In the genomic region with DNA sequence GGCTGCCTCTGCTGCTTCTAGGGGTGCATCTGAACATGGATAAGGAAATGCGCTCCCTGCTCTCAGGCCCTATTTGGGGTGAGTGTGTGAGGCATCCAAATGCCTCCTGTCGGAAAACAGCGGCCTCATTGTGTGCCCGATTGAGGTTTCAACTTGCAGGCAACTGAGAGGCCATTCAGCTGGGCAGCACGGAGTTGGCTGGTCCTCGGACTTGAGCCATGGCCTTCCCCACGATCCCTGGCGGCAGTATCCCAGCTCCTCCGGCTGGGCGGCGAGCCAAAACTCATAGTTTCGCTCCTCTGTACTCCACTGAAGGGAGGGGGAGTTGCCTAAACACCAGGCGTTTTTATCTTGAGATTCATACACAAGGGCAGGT, we compare ENCODE assay signal across 9 cellular contexts.
DNase-seq lines count a peak whose midpoint lies in the region; ATAC-seq and TF ChIP-seq lines count a peak whose summit lies in the region.
"Had no signal": no experiment of that assay in that cellular context is flagged by ENCODE, and none has a peak within 500 bp of the region (broad histone marks: within the 10 kb centered on the region; RNA-seq: fewer than 3 reads in every experiment).

No MANE protein-coding gene starts in this region.

- H3K4me1 ChIP-seq in RWPE2 (ENCODE audit: insufficient read depth, poor library complexity, severe bottlenecking), result no peaks in the 10 kb centered on the region

- H3K27ac ChIP-seq in RWPE2 (ENCODE audit: poor library complexity, severe bottlenecking), result no peak overlapping the region

- no peak overlapping the region for H3K4me3 ChIP-seq in RWPE2 (ENCODE audit: severe bottlenecking)

- intact Hi-C loops in left ventricle myocardium superior (cut with micrococcal nuclease), result no loop called here

- H3K27me3 ChIP-seq in RWPE2 (ENCODE audit: insufficient read depth, poor library complexity, severe bottlenecking), result peaks cover 63% of the 10 kb centered on the region

- ATAC-seq in RWPE2 (ENCODE audit: low read depth) (peak; percentile 11; the same call in 1 of the 3 replicates), left ventricle myocardium superior (peak; percentile 66)
- ATAC-seq: Panc1 had no signal

- no peaks in the 10 kb centered on the region for H3K9me3 ChIP-seq in RWPE2 (ENCODE audit: severe bottlenecking)

- no peaks in the 10 kb centered on the region for H3K36me3 ChIP-seq in RWPE2 (ENCODE audit: low read depth)

- TF ChIP-seq CTCF in RWPE2 (IDR thresholded peaks at IDR 0.05; ENCODE audit: poor library complexity, severe bottlenecking) (no peak), GM10266 (IDR thresholded peaks at IDR 0.05; ENCODE audit: control insufficient read depth, insufficient read depth, low read depth, missing control alignments) (no peak)

- DNase-seq in DMS79 treated with DMSO at 0.1 percent for 48 hours (lab: John Stamatoyannopoulos, UW) (peak; percentile 32), RWPE2 (ENCODE audit: low spot score) (no peak), left ventricle myocardium superior (peak; percentile 86), pons (ENCODE audit: low spot score) (peak; percentile 84), T-helper 2 cell (no peak), GM10266 (ENCODE audit: extremely low spot score) (no peak), mesenteric fat pad (ENCODE audit: low spot score) (no peak), MV-4-11 (lab: John Stamatoyannopoulos, UW) (no peak)

Comparison
In these comparisons a context has a peak if more than half of its experiments do, and no peak if none do; other contexts are left out.
1. DNase-seq: peak in DMS79 treated with DMSO at 0.1 percent for 48 hours (single experiment), left ventricle myocardium superior (single experiment) and pons (single experiment); none in RWPE2 (single experiment), T-helper 2 cell (0 of 5), GM10266 (single experiment), mesenteric fat pad (single experiment) and MV-4-11 (single experiment).